ENCODE assay signal across 1 cellular context in the genomic region with DNA sequence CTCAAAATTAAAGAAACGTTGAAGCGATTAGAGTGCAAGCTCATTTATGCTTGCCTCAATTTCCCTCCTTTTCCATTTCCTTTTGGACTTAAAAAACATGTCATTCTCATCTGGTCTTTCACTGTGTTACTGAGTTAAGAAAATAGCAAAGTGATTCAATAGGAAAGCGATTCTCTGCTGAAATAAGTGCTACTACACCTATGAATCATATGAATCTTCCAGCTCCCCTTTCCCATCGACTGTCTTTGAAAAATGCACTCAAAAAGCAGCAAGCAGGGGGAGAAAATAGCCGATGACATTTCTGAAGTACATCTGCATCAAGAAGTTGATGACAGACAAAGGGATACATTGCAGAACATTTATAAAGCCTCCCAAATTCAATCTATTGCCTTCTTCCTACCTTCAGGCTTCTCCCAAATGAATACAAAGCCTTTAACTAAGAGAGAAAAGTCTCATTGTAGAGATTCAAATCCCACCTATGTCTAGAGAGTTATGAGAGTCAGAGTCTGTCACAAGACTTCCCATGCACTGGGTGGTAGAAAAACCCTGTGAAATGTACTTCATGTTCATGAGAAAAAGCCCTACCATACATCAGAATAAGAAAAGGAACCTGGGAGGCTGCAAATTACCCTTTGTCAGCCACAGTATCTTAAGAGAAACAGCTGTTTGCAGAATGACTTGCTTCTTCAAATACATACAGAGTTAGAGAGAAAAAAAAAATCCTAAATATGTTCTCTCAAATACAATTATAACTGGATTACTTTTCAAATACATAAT.
TF ChIP-seq lines count a peak whose summit lies in the region.

No MANE protein-coding gene starts in this region.

TF ChIP-seq in WTC11, 78 proteins besides CTCF, POLR2A, EP300 and RAD21 (continued from another document):
- TF ChIP-seq, protein P1, sequence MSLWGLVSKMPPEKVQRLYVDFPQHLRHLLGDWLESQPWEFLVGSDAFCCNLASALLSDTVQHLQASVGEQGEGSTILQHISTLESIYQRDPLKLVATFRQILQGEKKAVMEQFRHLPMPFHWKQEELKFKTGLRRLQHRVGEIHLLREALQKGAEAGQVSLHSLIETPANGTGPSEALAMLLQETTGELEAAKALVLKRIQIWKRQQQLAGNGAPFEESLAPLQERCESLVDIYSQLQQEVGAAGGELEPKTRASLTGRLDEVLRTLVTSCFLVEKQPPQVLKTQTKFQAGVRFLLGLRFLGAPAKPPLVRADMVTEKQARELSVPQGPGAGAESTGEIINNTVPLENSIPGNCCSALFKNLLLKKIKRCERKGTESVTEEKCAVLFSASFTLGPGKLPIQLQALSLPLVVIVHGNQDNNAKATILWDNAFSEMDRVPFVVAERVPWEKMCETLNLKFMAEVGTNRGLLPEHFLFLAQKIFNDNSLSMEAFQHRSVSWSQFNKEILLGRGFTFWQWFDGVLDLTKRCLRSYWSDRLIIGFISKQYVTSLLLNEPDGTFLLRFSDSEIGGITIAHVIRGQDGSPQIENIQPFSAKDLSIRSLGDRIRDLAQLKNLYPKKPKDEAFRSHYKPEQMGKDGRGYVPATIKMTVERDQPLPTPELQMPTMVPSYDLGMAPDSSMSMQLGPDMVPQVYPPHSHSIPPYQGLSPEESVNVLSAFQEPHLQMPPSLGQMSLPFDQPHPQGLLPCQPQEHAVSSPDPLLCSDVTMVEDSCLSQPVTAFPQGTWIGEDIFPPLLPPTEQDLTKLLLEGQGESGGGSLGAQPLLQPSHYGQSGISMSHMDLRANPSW (CRISPR knock-in tag; conservative IDR thresholded peaks at IDR 0.05; ENCODE audit: low read depth) = no peak
- no peak for TF ChIP-seq IRF1 (CRISPR knock-in tag; IDR thresholded peaks at IDR 0.05)
- TF ChIP-seq SMAD3 (CRISPR knock-in tag; IDR thresholded peaks at IDR 0.05; ENCODE audit: borderline replicate concordance) = no peak
- TF ChIP-seq, protein P2, sequence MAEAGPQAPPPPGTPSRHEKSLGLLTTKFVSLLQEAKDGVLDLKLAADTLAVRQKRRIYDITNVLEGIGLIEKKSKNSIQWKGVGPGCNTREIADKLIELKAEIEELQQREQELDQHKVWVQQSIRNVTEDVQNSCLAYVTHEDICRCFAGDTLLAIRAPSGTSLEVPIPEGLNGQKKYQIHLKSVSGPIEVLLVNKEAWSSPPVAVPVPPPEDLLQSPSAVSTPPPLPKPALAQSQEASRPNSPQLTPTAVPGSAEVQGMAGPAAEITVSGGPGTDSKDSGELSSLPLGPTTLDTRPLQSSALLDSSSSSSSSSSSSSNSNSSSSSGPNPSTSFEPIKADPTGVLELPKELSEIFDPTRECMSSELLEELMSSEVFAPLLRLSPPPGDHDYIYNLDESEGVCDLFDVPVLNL (CRISPR knock-in tag; IDR thresholded peaks at IDR 0.05; ENCODE audit: borderline replicate concordance, low read depth) = no peak
- no peak for TF ChIP-seq ATF6 (CRISPR knock-in tag; IDR thresholded peaks at IDR 0.05)
- TF ChIP-seq, protein P3, sequence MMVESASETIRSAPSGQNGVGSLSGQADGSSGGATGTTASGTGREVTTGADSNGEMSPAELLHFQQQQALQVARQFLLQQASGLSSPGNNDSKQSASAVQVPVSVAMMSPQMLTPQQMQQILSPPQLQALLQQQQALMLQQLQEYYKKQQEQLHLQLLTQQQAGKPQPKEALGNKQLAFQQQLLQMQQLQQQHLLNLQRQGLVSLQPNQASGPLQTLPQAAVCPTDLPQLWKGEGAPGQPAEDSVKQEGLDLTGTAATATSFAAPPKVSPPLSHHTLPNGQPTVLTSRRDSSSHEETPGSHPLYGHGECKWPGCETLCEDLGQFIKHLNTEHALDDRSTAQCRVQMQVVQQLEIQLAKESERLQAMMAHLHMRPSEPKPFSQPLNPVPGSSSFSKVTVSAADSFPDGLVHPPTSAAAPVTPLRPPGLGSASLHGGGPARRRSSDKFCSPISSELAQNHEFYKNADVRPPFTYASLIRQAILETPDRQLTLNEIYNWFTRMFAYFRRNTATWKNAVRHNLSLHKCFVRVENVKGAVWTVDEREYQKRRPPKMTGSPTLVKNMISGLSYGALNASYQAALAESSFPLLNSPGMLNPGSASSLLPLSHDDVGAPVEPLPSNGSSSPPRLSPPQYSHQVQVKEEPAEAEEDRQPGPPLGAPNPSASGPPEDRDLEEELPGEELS (CRISPR knock-in tag; IDR thresholded peaks at IDR 0.05) = no peak
- no peak for TF ChIP-seq EMX1 (CRISPR knock-in tag; IDR thresholded peaks at IDR 0.05)
- TF ChIP-seq ZNF232 (CRISPR knock-in tag; IDR thresholded peaks at IDR 0.05) = no peak
- TF ChIP-seq TEAD4 (CRISPR knock-in tag; IDR thresholded peaks at IDR 0.05) = no peak
- no peak for TF ChIP-seq USF1 (CRISPR knock-in tag; IDR thresholded peaks at IDR 0.05)
